ENCODE assay signal across 8 cellular contexts in genomic region chr6:11496152-11497060, GRCh38. TPM values are rescaled to one million over a fixed set of nuclear protein-coding genes. Genes with fewer than 3 reads are reported as not detected.
DNase-seq lines count a peak whose midpoint lies in the region; ATAC-seq, FAIRE-seq and TF ChIP-seq lines count a peak whose summit lies in the region.

No MANE protein-coding gene starts in this region.

- CTCF ChIA-PET in HepG2 (lab: Yijun Ruan, JAX; ENCODE audit: low intra/inter-chr PET ratio, low total read pairs) = interaction anchor here (0.6 to 4.8 kb wide), 16 partner anchors 79 to 622 kb away, joined by 3 to 92 read pairs (median 5); partner anchors contain the start of genes NEDD9 and SMIM13

- H3K4me2 ChIP-seq in HepG2 (ENCODE audit: low read depth, low read length) = no peak overlapping the region

- BruUV-seq in HepG2 (replicated peaks; lab: Mats Ljungman, UMichigan) = no TSS peak

- 42% methylated on average over 12 of the region's 12 CpGs for WGBS in HepG2 (ENCODE audit: low lambda C conversion rate)

- H3K27me3 ChIP-seq in HepG2 (ENCODE audit: control insufficient read depth in 1 of 2, insufficient read depth in 2 of 2, low read length in 2 of 2) = no peaks in the 10 kb centered on the region

- ATAC-seq in GM18858 (IDR thresholded peaks at IDR 0.05; ENCODE audit: unreplicated experiment) = peak; percentile 42
- peak; percentile 58 for ATAC-seq in HG03175 (IDR thresholded peaks at IDR 0.05; ENCODE audit: unreplicated experiment)
- ATAC-seq in HepG2 = peak; percentile 91

- H3K4me1 ChIP-seq in HepG2 (ENCODE audit: insufficient read depth, low read length) = peaks cover 72% of the 10 kb centered on the region

- H3K9me3 ChIP-seq in HepG2 (ENCODE audit: low read length) = 0 out of 2 replicates have a peak, but pooled peaks cover 5% of the 10 kb centered on the region

- TF ChIP-seq CTCF in AG09309 (IDR thresholded peaks at IDR 0.05; ENCODE audit: control insufficient read depth, insufficient read depth, low read depth, low read length, missing control alignments) (peak; percentile 79), HepG2 (CRISPR knock-in tag; IDR thresholded peaks at IDR 0.05) (peak; percentile 95)

- peak; percentile 98 for TF ChIP-seq RAD21 in HepG2 (CRISPR knock-in tag; IDR thresholded peaks at IDR 0.05)

- no peak for TF ChIP-seq POLR2A in HepG2 (IDR thresholded peaks at IDR 0.05; ENCODE audit: insufficient read depth in 1 of 2, low read depth in 2 of 2, low read length in 2 of 2)

- TF ChIP-seq EP300 in HepG2 (IDR thresholded peaks at IDR 0.05; ENCODE audit: low read depth in 2 of 2, low read length in 2 of 2) = peak in 1 of 2 experiments; percentile 34; a peak in 1 of 4 replicates
- TF ChIP-seq EP300 in HepG2 (CRISPR knock-in tag; IDR thresholded peaks at IDR 0.05; ENCODE audit: borderline replicate concordance) = no peak

- H3K27ac ChIP-seq in HepG2 (ENCODE audit: extremely low read length, insufficient read depth, low read length) = peak overlapping the region; percentile 10

- H3K9ac ChIP-seq in HepG2 (ENCODE audit: insufficient read depth, low read depth, low read length) = no peak overlapping the region

- H3K4me3 ChIP-seq in AG09309 (ENCODE audit: control insufficient read depth, low read depth, low read length) (no peak overlapping the region), HepG2 (replicated peaks in 1 of 3; ENCODE audit: insufficient read depth in 1 of 3, low read depth in 2 of 3, low read length in 3 of 3) (no peak overlapping the region)

- in situ Hi-C loops in HepG2 (cut with HindIII; ENCODE audit: extremely low pct_ligation_motif_present, low pct_unique_long_range_greater_than_20kb) = loop anchor here (5.0 to 10.0 kb wide), 5 partner anchors 132 to 542 kb away; partner anchors contain the start of gene NEDD9

- no peaks in the 10 kb centered on the region for H3K36me3 ChIP-seq in HepG2 (replicated peaks in 1 of 2; ENCODE audit: control insufficient read depth in 1 of 2, insufficient read depth in 2 of 2, low read length in 2 of 2)

- peak overlapping the region; percentile 32 for H2AFZ ChIP-seq in HepG2 (ENCODE audit: low read length)

- intact Hi-C loops in HepG2 (cut with micrococcal nuclease; ENCODE audit: unreplicated experiment) = loop anchor here (1.0 to 5.0 kb wide), 10 partner anchors 79 to 542 kb away; partner anchors contain the start of gene SMIM13

- POLR2A ChIA-PET in HepG2 (lab: Yijun Ruan, JAX) = interaction anchor here (1.2 to 1.6 kb wide), 3 partner anchors 129 to 543 kb away, joined by 3 to 7 read pairs (median 5); partner anchors contain the start of gene NEDD9

- FAIRE-seq in HepG2 (lab: Jason Lieb, UNC) = peak; percentile 68

- DNase-seq in AG09309 (ENCODE audit: low read depth) (peak; percentile 64), NCI-H2227 (lab: John Stamatoyannopoulos, UW; ENCODE audit: unreplicated experiment) (peak; percentile 83), cerebellum (ENCODE audit: low spot score) (peak; percentile 77), HepG2 (ENCODE audit: low spot score) (peak; percentile 91)
- DNase-seq in activated CD4-positive, CD25-positive, alpha-beta regulatory T cell (lab: John Stamatoyannopoulos, UW) = peak; percentile 36 to 49 (median 44)
- peak; percentile 44 to 59 (median 48) for DNase-seq in stimulated activated CD4-positive, alpha-beta T cell treated with anti-CD3 and anti-CD28 coated beads, TNF-alpha, amount 100 ng/mL, for 24 hours (ENCODE audit: low read depth in 3 of 3)

- no peaks in the 10 kb centered on the region for H4K20me1 ChIP-seq in HepG2 (ENCODE audit: insufficient read depth, low read length)

- no peaks in the 10 kb centered on the region for H3K79me2 ChIP-seq in HepG2 (ENCODE audit: insufficient read depth, low read length)

TF ChIP-seq in HepG2, 621 proteins besides CTCF, POLR2A, EP300 and RAD21 (continues in another document):
- TF ChIP-seq ELK4 (CRISPR knock-in tag; IDR thresholded peaks at IDR 0.05; ENCODE audit: borderline replicate concordance) (no peak), HMG20A (CRISPR knock-in tag; IDR thresholded peaks at IDR 0.05; ENCODE audit: borderline replicate concordance) (peak; percentile 12; the same call in 1 of the 2 replicates), ZKSCAN8 (CRISPR knock-in tag; IDR thresholded peaks at IDR 0.05; ENCODE audit: borderline replicate concordance) (peak; percentile 51; the same call in 1 of the 2 replicates), PAF1 (CRISPR knock-in tag; IDR thresholded peaks at IDR 0.05) (no peak), NCOA2 (CRISPR knock-in tag; IDR thresholded peaks at IDR 0.05) (peak; percentile 49; the same call in 1 of the 2 replicates), ELF3 (CRISPR knock-in tag; IDR thresholded peaks at IDR 0.05) (peak; percentile 82), NR2F6 (IDR thresholded peaks at IDR 0.05) (peak; percentile 35; the same call in 1 of the 2 replicates), NR2F6 (CRISPR knock-in tag; IDR thresholded peaks at IDR 0.05) (peak; percentile 54; the same call in 1 of the 2 replicates), STAG1 (CRISPR knock-in tag; IDR thresholded peaks at IDR 0.05) (peak; percentile 100), MXD4 (CRISPR knock-in tag; IDR thresholded peaks at IDR 0.05) (peak; percentile 80), ZNF430 (CRISPR knock-in tag; IDR thresholded peaks at IDR 0.05) (no peak), KMT2A (CRISPR knock-in tag; IDR thresholded peaks at IDR 0.05) (no peak), ZSCAN31 (CRISPR knock-in tag; IDR thresholded peaks at IDR 0.05; ENCODE audit: low read depth) (0 out of 2 replicates have a peak, but pooled peaks have one; percentile 42), SP140L (CRISPR knock-in tag; IDR thresholded peaks at IDR 0.05; ENCODE audit: borderline replicate concordance) (peak; percentile 66; the same call in 1 of the 2 replicates), ZNF317 (CRISPR knock-in tag; IDR thresholded peaks at IDR 0.05) (0 out of 2 replicates have a peak, but pooled peaks have one; percentile 29), BHLHE40 (IDR thresholded peaks at IDR 0.05; ENCODE audit: low read length) (no peak), ZMAT5 (CRISPR knock-in tag; IDR thresholded peaks at IDR 0.05; ENCODE audit: borderline replicate concordance, low read depth) (no peak), ZNF652 (CRISPR knock-in tag; IDR thresholded peaks at IDR 0.05; ENCODE audit: borderline replicate concordance, low read depth) (peak; percentile 48; the same call in 1 of the 2 replicates), NBN (conservative IDR thresholded peaks at IDR 0.05) (no peak), ELF1 (CRISPR knock-in tag; IDR thresholded peaks at IDR 0.05) (peak; percentile 30), POLR2AphosphoS5 (IDR thresholded peaks at IDR 0.05; ENCODE audit: low read depth, low read length) (no peak), ETS1 (CRISPR knock-in tag; IDR thresholded peaks at IDR 0.05) (no peak), TOPORS (CRISPR knock-in tag; IDR thresholded peaks at IDR 0.05) (no peak), ZNF543 (CRISPR knock-in tag; IDR thresholded peaks at IDR 0.05) (no peak), ZNF792 (CRISPR knock-in tag; IDR thresholded peaks at IDR 0.05) (peak; percentile 78)

RNA-seq across cellular contexts. Expression of gene TMEM170B, which starts 41.1 kb away (rescaled TPM):
- 42.9 TPM for total RNA-seq in cerebellum
- total RNA-seq in HepG2 (2016; rRNA removed; fragmentation: Illumina TruSeq; extraction: Trizol) = 9.4 and 14.3 TPM in 2 replicates
- total RNA-seq in HepG2 (2016; cell fraction: cytosol; rRNA removed; fragmentation: Illumina TruSeq; extraction: Trizol; ENCODE audit: low read depth) = 1.4 and 1.6 TPM in 2 replicates
- total RNA-seq in HepG2 (2016; cell fraction: insoluble cytoplasmic fraction; rRNA removed; fragmentation: Illumina TruSeq; extraction: Trizol) = 9.0 and 13.6 TPM in 2 replicates
- 7.9 and 8.7 TPM in 2 replicates for total RNA-seq in HepG2 (2016; cell fraction: membrane; rRNA removed; fragmentation: Illumina TruSeq; extraction: Trizol)
- total RNA-seq in HepG2 (2016; cell fraction: nucleus; rRNA removed; fragmentation: Illumina TruSeq; extraction: Trizol) = 9.9 and 10.4 TPM in 2 replicates
- polyA plus RNA-seq in HepG2 (2011; rRNA removed) = 3.3 and 3.6 TPM in 2 replicates
- polyA plus RNA-seq in HepG2 (2011; cell fraction: cytosol; rRNA removed) = 1.2 and 2.6 TPM in 2 replicates
- 1.1 and 2.2 TPM in 2 replicates for polyA plus RNA-seq in HepG2 (2011; cell fraction: nucleus; rRNA removed)
- 7.5 and 8.3 TPM in 2 replicates for polyA plus RNA-seq in HepG2 (2012)
- 1.3 and 1.4 TPM in 2 replicates for polyA plus RNA-seq in HepG2 (2016; cell fraction: cytosol; fragmentation: Illumina TruSeq; extraction: Trizol; ENCODE audit: low read depth)
- 10.8 and 11.9 TPM in 2 replicates for polyA plus RNA-seq in HepG2 (2016; cell fraction: insoluble cytoplasmic fraction; fragmentation: Illumina TruSeq; extraction: Trizol; ENCODE audit: low read depth)
- 4.8 and 5.2 TPM in 2 replicates for polyA plus RNA-seq in HepG2 (2016; cell fraction: membrane; fragmentation: Illumina TruSeq; extraction: Trizol; ENCODE audit: low read depth)
- polyA plus RNA-seq in HepG2 (2016; cell fraction: nucleus; fragmentation: Illumina TruSeq; extraction: Trizol; ENCODE audit: insufficient read depth, low read depth) = 9.8 and 9.9 TPM in 2 replicates
- polyA minus RNA-seq in HepG2 (2011; rRNA and poly(A)+ RNA removed; ENCODE audit: low replicate concordance) = 2.0 and 5.2 TPM in 2 replicates
- 7.0 and 10.9 TPM in 2 replicates for polyA minus RNA-seq in HepG2 (2011; cell fraction: cytosol; rRNA and poly(A)+ RNA removed)
- polyA minus RNA-seq in HepG2 (2011; cell fraction: nucleus; rRNA and poly(A)+ RNA removed) = 9.0 and 12.9 TPM in 2 replicates
